ENCODE assay signal across 16 cellular contexts in genomic region chr17:65572581-65573282, GRCh38.
"Had no signal": no experiment of that assay in that cellular context is flagged by ENCODE, and none has a peak within 500 bp of the region (broad histone marks: within the 10 kb centered on the region; RNA-seq: fewer than 3 reads in every experiment).

No MANE protein-coding gene starts in this region.

- H3K4me3 ChIP-seq: adrenal gland, colonic mucosa, gastrocnemius medialis, smooth muscle cell, thyroid gland, uterus had no signal

- DNase-seq: activated CD4-positive, alpha-beta T cell treated with anti-CD3 and anti-CD28 coated beads, Interleukin-2, amount 50 U/mL, for 1 hour; activated naive CD4-positive, alpha-beta T cell treated with anti-CD3 and anti-CD28 coated beads, Interleukin-2, amount 50 U/mL, for 16 hours; activated T-cell treated with anti-CD3 and anti-CD28 coated beads for 4 hours; adrenal gland; caudate nucleus; effector CD4-positive, alpha-beta T cell; gastrocnemius medialis; islet precursor cell; left ventricle myocardium superior; right cardiac atrium; T-helper 1 cell; thyroid gland; uterus had no signal

- H3K27me3 ChIP-seq: adrenal gland, colonic mucosa, gastrocnemius medialis, thyroid gland, uterus had no signal

- ATAC-seq: gastrocnemius medialis, left ventricle myocardium superior, right cardiac atrium had no signal

- H3K27ac ChIP-seq: adrenal gland, colonic mucosa, gastrocnemius medialis, neutrophil, thyroid gland, uterus had no signal

- H3K4me1 ChIP-seq: adrenal gland, colonic mucosa, gastrocnemius medialis, thyroid gland, uterus had no signal

- H3K9me3 ChIP-seq: adrenal gland, colonic mucosa, gastrocnemius medialis, neutrophil, thyroid gland, uterus had no signal

- H3K36me3 ChIP-seq: adrenal gland, colonic mucosa, gastrocnemius medialis, neutrophil, thyroid gland, uterus had no signal

- H3K4me2 ChIP-seq: smooth muscle cell had no signal
